25 cellular contexts compared by ENCODE assay signal in genomic region chr2:141142025-141142424, GRCh38.
"Had no signal": no experiment of that assay in that cellular context is flagged by ENCODE, and none has a peak within 500 bp of the region (broad histone marks: within the 10 kb centered on the region; RNA-seq: fewer than 3 reads in every experiment).

No MANE protein-coding gene starts in this region.

- H3K27ac ChIP-seq: ascending aorta, brain microvascular endothelial cell, coronary artery, dorsolateral prefrontal cortex, esophagus muscularis mucosa, gastroesophageal sphincter, heart right ventricle had no signal

- H3K9me3 ChIP-seq: ascending aorta, gastroesophageal sphincter had no signal

- DNase-seq: activated CD4-positive, alpha-beta memory T cell treated with anti-CD3 and anti-CD28 coated beads, Interleukin-2, amount 10 ng/mL, durations not matched to agents 7 days and 5 days; activated CD4-positive, alpha-beta T cell treated with anti-CD3 and anti-CD28 coated beads for 4 hours; activated CD4-positive, alpha-beta T cell treated with anti-CD3 and anti-CD28 coated beads, Interleukin-2, amount 10 ng/mL, durations not matched to agents 7 days and 5 days; activated CD4-positive, alpha-beta T cell treated with anti-CD3 and anti-CD28 coated beads, Interleukin-2, amount 50 U/mL, for 4 hours; activated CD4-positive, CD25-positive, alpha-beta regulatory T cell; activated CD4-positive, CD25-positive, alpha-beta regulatory T cell treated with anti-CD3 and anti-CD28 coated beads, Interleukin-2, amount 50 U/mL, for 72 hours; activated CD8-positive, alpha-beta memory T cell treated with anti-CD3 and anti-CD28 coated beads, Interleukin-2, amount 50 U/mL, for 48 hours; activated gamma-delta T cell; activated naive CD4-positive, alpha-beta T cell; activated naive CD4-positive, alpha-beta T cell treated with anti-CD3 and anti-CD28 coated beads, Interleukin-2, amount 10 ng/mL, durations not matched to agents 7 days and 5 days; activated naive CD8-positive, alpha-beta T cell treated with anti-CD3 and anti-CD28 coated beads, Interleukin-2, amount 10 ng/mL, durations not matched to agents 7 days and 5 days; activated T-cell treated with anti-CD3 and anti-CD28 coated beads for 4 hours; activated T-cell treated with anti-CD3 and anti-CD28 coated beads, Interleukin-2, amount 50 U/mL, for 24 hours; activated T-cell treated with anti-CD3 and anti-CD28 coated beads, Interleukin-2, amount 50 U/mL, for 72 hours; brain microvascular endothelial cell; dorsolateral prefrontal cortex; effector memory CD8-positive, alpha-beta T cell; erythroblast; foreskin melanocyte; heart right ventricle; T-helper 2 cell had no signal

- H3K27me3 ChIP-seq: ascending aorta, brain microvascular endothelial cell, dorsolateral prefrontal cortex, esophagus muscularis mucosa, gastroesophageal sphincter, heart right ventricle had no signal

- H3K4me3 ChIP-seq: ascending aorta, coronary artery, dorsolateral prefrontal cortex, esophagus muscularis mucosa, gastroesophageal sphincter, heart right ventricle had no signal

- H3K4me1 ChIP-seq: ascending aorta, esophagus muscularis mucosa, gastroesophageal sphincter, heart right ventricle had no signal

- H3K36me3 ChIP-seq: ascending aorta, brain microvascular endothelial cell, esophagus muscularis mucosa, gastroesophageal sphincter, heart right ventricle had no signal
